25 cellular contexts compared by ENCODE assay signal in genomic region chr2:112262876-112263275, GRCh38.
"Had no signal": no experiment of that assay in that cellular context is flagged by ENCODE, and none has a peak within 500 bp of the region (broad histone marks: within the 10 kb centered on the region; RNA-seq: fewer than 3 reads in every experiment).

No MANE protein-coding gene starts in this region.

- DNase-seq: colonic mucosa; cortex of kidney; effector CD4-positive, alpha-beta T cell; effector memory CD4-positive, alpha-beta T cell; erythroblast; esophagus squamous epithelium; foreskin fibroblast; foreskin melanocyte; gastrocnemius medialis; glutamatergic neuron; head of caudate nucleus; heart right ventricle; hippocampal formation; left cardiac atrium; left lung; left ventricle myocardium superior; lower lobe of right lung; mesenchymal stem cell; mucosa of descending colon; naive B cell; naive thymus-derived CD8-positive, alpha-beta T cell had no signal

- H3K36me3 ChIP-seq: colonic mucosa, esophagus squamous epithelium, gastrocnemius medialis, heart right ventricle, left lung, lower lobe of right lung had no signal

- H3K9me3 ChIP-seq: colonic mucosa, esophagus squamous epithelium, gastrocnemius medialis, lower lobe of right lung, mucosa of descending colon had no signal

- H3K4me3 ChIP-seq: colonic mucosa, esophagus squamous epithelium, gastrocnemius medialis, heart right ventricle, left lung, lower lobe of right lung, mucosa of descending colon had no signal

- H3K27ac ChIP-seq: colonic mucosa, epithelial cell of prostate, esophagus squamous epithelium, gastrocnemius medialis, heart right ventricle, left lung, lower lobe of right lung had no signal

- H3K27me3 Mint-ChIP-seq: naive B cell had no signal

- ATAC-seq: esophagus mucosa; gastrocnemius medialis; heart right ventricle; left cardiac atrium; left lung; left ventricle myocardium superior; lower lobe of right lung; mucosa of descending colon; naive thymus-derived CD8-positive, alpha-beta T cell had no signal

- H3K27me3 ChIP-seq: colonic mucosa, esophagus squamous epithelium, gastrocnemius medialis, heart right ventricle, left lung had no signal

- H3K27ac Mint-ChIP-seq: dendritic cell treated with granulocyte-macrophage colony-stimulating factor and Interleukin-4, amounts not matched to agents 40 ng/mL and 50 ng/mL, for 4 days; mesothelial cell of epicardium; naive B cell had no signal

- H3K4me3 Mint-ChIP-seq: dendritic cell treated with granulocyte-macrophage colony-stimulating factor and Interleukin-4, amounts not matched to agents 40 ng/mL and 50 ng/mL, for 4 days; mesothelial cell of epicardium; naive B cell; naive thymus-derived CD8-positive, alpha-beta T cell had no signal

- H3K4me1 ChIP-seq: colonic mucosa, lower lobe of right lung had no signal
